Comparison of ENCODE assay signal across 26 cellular contexts in the genomic region with DNA sequence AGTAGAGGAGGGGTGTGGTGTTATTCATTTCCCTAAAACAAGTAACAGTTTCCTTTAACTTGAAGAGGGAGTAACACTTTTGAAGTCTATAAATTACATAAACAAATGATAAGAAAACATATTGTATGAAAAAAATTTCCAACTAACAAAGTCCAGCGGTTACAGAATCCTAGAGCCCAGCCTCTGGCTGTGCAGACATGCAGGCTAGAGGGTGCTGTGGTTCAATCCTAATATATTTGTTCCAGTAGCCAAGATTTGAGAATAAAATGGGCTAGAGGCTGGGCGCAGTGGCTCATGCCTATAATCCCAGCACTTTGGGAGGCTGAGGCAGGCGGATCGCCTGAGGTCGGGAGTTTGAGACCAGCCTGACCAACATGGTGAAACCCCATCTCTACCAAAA. TPM values are rescaled to one million over a fixed set of nuclear protein-coding genes. Genes with fewer than 3 reads are reported as not detected.
DNase-seq lines count a peak whose midpoint lies in the region; ATAC-seq, FAIRE-seq and TF ChIP-seq lines count a peak whose summit lies in the region.
"Had no signal": no experiment of that assay in that cellular context is flagged by ENCODE, and none has a peak within 500 bp of the region (broad histone marks: within the 10 kb centered on the region; RNA-seq: fewer than 3 reads in every experiment).

No MANE protein-coding gene starts in this region.

- H3K4me2 ChIP-seq in SK-N-SH: no peak overlapping the region
- no peak overlapping the region for H3K4me2 ChIP-seq in K562 (ENCODE audit: insufficient read depth, low read length)

- no peak overlapping the region for H3K4me3 Mint-ChIP-seq in activated CD8-positive, alpha-beta T cell treated with anti-CD3 and anti-CD28 coated beads, Interleukin-2, amount 10 ng/mL, durations not matched to agents 7 days and 5 days
- H3K4me3 Mint-ChIP-seq: activated naive CD4-positive, alpha-beta T cell treated with anti-CD3 and anti-CD28 coated beads, Interleukin-2, amount 10 ng/mL, durations not matched to agents 7 days and 5 days; activated T-cell treated with anti-CD3 and anti-CD28 coated beads, Interleukin-2, amount 50 U/mL, for 72 hours; neural crest cell had no signal

- H3K27me3 ChIP-seq in SK-N-SH (ENCODE audit: insufficient read depth) (no peaks in the 10 kb centered on the region), K562 (ENCODE audit: control insufficient read depth in 2 of 2, insufficient read depth in 2 of 2, low read length in 2 of 2) (no peaks in the 10 kb centered on the region), psoas muscle (ENCODE audit: insufficient read depth in 3 of 3, low read length in 2 of 3) (no peaks in the 10 kb centered on the region)
- H3K27me3 ChIP-seq: ascending aorta, BE2C, gastroesophageal sphincter, spleen, stomach had no signal

- H3K79me2 ChIP-seq in SK-N-SH (ENCODE audit: insufficient read depth) (no peaks in the 10 kb centered on the region), K562 (ENCODE audit: control insufficient read depth, insufficient read depth, low read length) (no peaks in the 10 kb centered on the region)

- H3K9me1 ChIP-seq in K562 (ENCODE audit: control insufficient read depth, insufficient read depth, low read length): no peaks in the 10 kb centered on the region

- H3K9me3 Mint-ChIP-seq in activated CD8-positive, alpha-beta T cell treated with anti-CD3 and anti-CD28 coated beads, Interleukin-2, amount 10 ng/mL, durations not matched to agents 7 days and 5 days (ENCODE audit: insufficient read depth): no peaks in the 10 kb centered on the region
- H3K9me3 Mint-ChIP-seq: activated naive CD4-positive, alpha-beta T cell treated with anti-CD3 and anti-CD28 coated beads, Interleukin-2, amount 10 ng/mL, durations not matched to agents 7 days and 5 days; neural crest cell had no signal

- TF ChIP-seq CTCF in SK-N-SH (IDR thresholded peaks at IDR 0.05): no peak
- TF ChIP-seq CTCF in K562 (IDR thresholded peaks at IDR 0.05 in 2 of 3, conservative IDR thresholded peaks at IDR 0.05 in 1 of 3; ENCODE audit: insufficient read depth in 2 of 3, low read depth in 1 of 3, low read length in 3 of 3): peak; percentile 9 to 41 (median 29); a peak in 4 of 6 replicates
- peak; percentile 8 for TF ChIP-seq CTCF in psoas muscle (IDR thresholded peaks at IDR 0.05)

- H3K4me1 ChIP-seq in SK-N-SH (ENCODE audit: control insufficient read depth in 1 of 2, insufficient read depth in 2 of 2, low read depth in 1 of 2, low read length in 1 of 2) (no peaks in the 10 kb centered on the region), K562 (replicated peaks in 1 of 2; ENCODE audit: control insufficient read depth in 2 of 2, insufficient read depth in 2 of 2, low read length in 2 of 2) (no peaks in the 10 kb centered on the region), psoas muscle (peaks cover 5% of the 10 kb centered on the region)
- H3K4me1 ChIP-seq: ascending aorta, BE2C, gastroesophageal sphincter had no signal

- no peaks in the 10 kb centered on the region for H3K36me3 ChIP-seq in SK-N-SH (replicated peaks in 1 of 2; ENCODE audit: control insufficient read depth in 1 of 2, insufficient read depth in 2 of 2, low read length in 1 of 2)
- no peaks in the 10 kb centered on the region for H3K36me3 ChIP-seq in K562 (ENCODE audit: control insufficient read depth, insufficient read depth, low read length)
- H3K36me3 ChIP-seq in psoas muscle (ENCODE audit: insufficient read depth in 1 of 2, low read depth in 1 of 2): no peaks in the 10 kb centered on the region
- H3K36me3 ChIP-seq: ascending aorta, BE2C, gastroesophageal sphincter, spleen, stomach had no signal

- POLR2A ChIA-PET in SK-N-SH (lab: Yijun Ruan, JAX): no interaction called here
- POLR2A ChIA-PET in K562 (lab: Yijun Ruan, JAX): interaction anchor here (1.2 kb wide), 1 partner anchor 13 kb away, joined by 3 read pairs; no protein-coding TSS in a partner anchor
- POLR2A ChIA-PET in activated CD8-positive, alpha-beta T cell treated with anti-CD3 and anti-CD28 coated beads, Interleukin-2, amount 10 ng/mL, durations not matched to agents 7 days and 5 days (lab: Charles Lee): no interaction called here

- CTCF ChIA-PET in SK-N-SH (lab: Yijun Ruan, JAX) (no interaction called here), K562 (lab: Yijun Ruan, JAX; ENCODE audit: low intra/inter-chr PET ratio) (interaction anchor here (0.7 kb wide), 1 partner anchor 355 kb away, joined by 3 read pairs; no protein-coding TSS in a partner anchor)
- CTCF ChIA-PET in activated CD8-positive, alpha-beta T cell treated with anti-CD3 and anti-CD28 coated beads, Interleukin-2, amount 10 ng/mL, durations not matched to agents 7 days and 5 days (lab: Charles Lee): no interaction called here

- H3K9me3 ChIP-seq in SK-N-SH (no peaks in the 10 kb centered on the region), K562 (replicated peaks; ENCODE audit: control insufficient read depth, insufficient read depth, low read depth, low read length) (no peaks in the 10 kb centered on the region), psoas muscle (no peaks in the 10 kb centered on the region)
- H3K9me3 ChIP-seq: ascending aorta, BE2C, gastroesophageal sphincter, stomach had no signal

- no peak for FAIRE-seq in K562 (lab: Jason Lieb, UNC)
- FAIRE-seq: H1 had no signal

- no peak for TF ChIP-seq EP300 in SK-N-SH (IDR thresholded peaks at IDR 0.05; ENCODE audit: borderline replicate concordance in 1 of 2, low read depth in 1 of 2, low read length in 1 of 2)
- TF ChIP-seq EP300 in K562 (IDR thresholded peaks at IDR 0.05; ENCODE audit: low read length): no peak

- H3K4me3 ChIP-seq in SK-N-SH (ENCODE audit: low read depth in 2 of 2, low read length in 1 of 2) (no peak overlapping the region), K562 (no peak overlapping the region), psoas muscle (no peak overlapping the region)
- H3K4me3 ChIP-seq: ascending aorta, gastroesophageal sphincter, spleen, stomach had no signal

- in situ Hi-C loops in K562 (cut with MboI): loop anchor here (25.0 kb wide), 1 partner anchor 564 kb away; the partner anchor contains the start of gene MSTN

- H3K9me2 ChIP-seq in SK-N-SH: no peaks in the 10 kb centered on the region

- H4K20me1 ChIP-seq in SK-N-SH (ENCODE audit: insufficient read depth) (no peaks in the 10 kb centered on the region), K562 (replicated peaks; ENCODE audit: control insufficient read depth, insufficient read depth, low read length) (no peaks in the 10 kb centered on the region)

- WGBS in SK-N-SH (ENCODE audit: low lambda C conversion rate): 88% methylated on average over 5 of the region's 5 CpGs
- WGBS in K562 (ENCODE audit: insufficient coverage, low coverage, missing lambda C conversion rate): 57% methylated on average over 5 of the region's 5 CpGs
- 83 to 97% (median 87%) methylated on average over 5 of the region's 5 CpGs for WGBS in psoas muscle, 3 donors

- H3K27me3 Mint-ChIP-seq in activated CD8-positive, alpha-beta T cell treated with anti-CD3 and anti-CD28 coated beads, Interleukin-2, amount 10 ng/mL, durations not matched to agents 7 days and 5 days (ENCODE audit: low read depth): peaks cover 6% of the 10 kb centered on the region

- no peaks in the 10 kb centered on the region for H3K4me1 Mint-ChIP-seq in activated CD8-positive, alpha-beta T cell treated with anti-CD3 and anti-CD28 coated beads, Interleukin-2, amount 10 ng/mL, durations not matched to agents 7 days and 5 days (ENCODE audit: low read depth)
- H3K4me1 Mint-ChIP-seq: activated naive CD4-positive, alpha-beta T cell treated with anti-CD3 and anti-CD28 coated beads, Interleukin-2, amount 10 ng/mL, durations not matched to agents 7 days and 5 days; neural crest cell had no signal

- H2AFZ ChIP-seq in SK-N-SH (ENCODE audit: low read depth) (no peak overlapping the region), K562 (ENCODE audit: low read depth, low read length) (0 out of 2 replicates have a peak overlapping the region, but pooled peaks have one; percentile 3)

- no peaks in the 10 kb centered on the region for H3F3A ChIP-seq in SK-N-SH (replicated peaks; ENCODE audit: insufficient read depth)

- no peaks in the 10 kb centered on the region for H3K36me3 Mint-ChIP-seq in activated CD8-positive, alpha-beta T cell treated with anti-CD3 and anti-CD28 coated beads, Interleukin-2, amount 10 ng/mL, durations not matched to agents 7 days and 5 days (ENCODE audit: low read depth)
- H3K36me3 Mint-ChIP-seq: activated naive CD4-positive, alpha-beta T cell treated with anti-CD3 and anti-CD28 coated beads, Interleukin-2, amount 10 ng/mL, durations not matched to agents 7 days and 5 days had no signal

- no peak for TF ChIP-seq RAD21 in SK-N-SH (IDR thresholded peaks at IDR 0.05; ENCODE audit: low read length)
- TF ChIP-seq RAD21 in K562 (CRISPR knock-in tag; conservative IDR thresholded peaks at IDR 0.05 in 1 of 2, IDR thresholded peaks at IDR 0.05 in 1 of 2): peak in 1 of 2 experiments; percentile 54; a peak in 3 of 4 replicates

- DNase-seq in SK-N-SH (no peak), K562 (ENCODE audit: extremely low read depth in 1 of 4, low spot score in 3 of 4) (no peak), left ventricle myocardium superior (no peak), psoas muscle (no peak), NCI-H1048 (lab: John Stamatoyannopoulos, UW) (no peak), substantia nigra (lab: John Stamatoyannopoulos, UW) (no peak)
- no peak for DNase-seq in activated CD8-positive, alpha-beta T cell treated with anti-CD3 and anti-CD28 coated beads, Interleukin-2, amount 10 ng/mL, durations not matched to agents 7 days and 5 days
- DNase-seq: 8988T; activated CD4-positive, alpha-beta T cell treated with anti-CD3 and anti-CD28 coated beads for 1 hour; activated naive CD4-positive, alpha-beta T cell treated with anti-CD3 and anti-CD28 coated beads, Interleukin-2, amount 10 ng/mL, durations not matched to agents 7 days and 5 days; activated T-cell treated with anti-CD3 and anti-CD28 coated beads, Interleukin-2, amount 50 U/mL, for 72 hours; BE2C; COR-L47; DND-41; midbrain; NCI-H1417; NCI-H2107; NCI-H510A; spleen; stomach; T-helper 9 cell had no signal

- intact Hi-C loops in K562 (cut with micrococcal nuclease): loop anchor here (1.0 kb wide), 1 partner anchor 131 kb away; no protein-coding TSS in a partner anchor
- intact Hi-C loops in left ventricle myocardium superior (cut with micrococcal nuclease): no loop called here
- intact Hi-C loops in psoas muscle (cut with DNase I): loop anchor here in 1 of 2 donors (5.0 kb wide), 1 partner anchor 49 kb away; no protein-coding TSS in a partner anchor

- no peak overlapping the region for H3K27ac ChIP-seq in SK-N-SH (ENCODE audit: low read depth in 2 of 2, low read length in 1 of 2)
- no peak overlapping the region for H3K27ac ChIP-seq in K562 (ENCODE audit: extremely low read depth, low read depth, low read length)
- H3K27ac ChIP-seq in psoas muscle: no peak overlapping the region
- H3K27ac ChIP-seq in substantia nigra (ENCODE audit: low read depth, low read length, poor library complexity, severe bottlenecking): no peak overlapping the region
- H3K27ac ChIP-seq: ascending aorta, gastroesophageal sphincter, spleen, stomach had no signal

- H3K9ac ChIP-seq in SK-N-SH (no peak overlapping the region), K562 (ENCODE audit: insufficient read depth in 1 of 2, low read depth in 2 of 2, low read length in 2 of 2) (no peak overlapping the region)

- no peak overlapping the region for H3K27ac Mint-ChIP-seq in activated CD8-positive, alpha-beta T cell treated with anti-CD3 and anti-CD28 coated beads, Interleukin-2, amount 10 ng/mL, durations not matched to agents 7 days and 5 days
- H3K27ac Mint-ChIP-seq: activated naive CD4-positive, alpha-beta T cell treated with anti-CD3 and anti-CD28 coated beads, Interleukin-2, amount 10 ng/mL, durations not matched to agents 7 days and 5 days; activated T-cell treated with anti-CD3 and anti-CD28 coated beads, Interleukin-2, amount 50 U/mL, for 72 hours had no signal

- BruUV-seq in K562 (replicated peaks; lab: Mats Ljungman, UMichigan): no TSS peak

- ATAC-seq in SK-N-SH treated with all-trans-retinoic acid at 6 μM for 48 hours (0 out of 3 replicates have a peak, but pooled peaks have one; percentile 40), K562 (peak; percentile 77), left ventricle myocardium superior (peak; percentile 46), psoas muscle (no peak)
- ATAC-seq in activated CD8-positive, alpha-beta T cell treated with anti-CD3 and anti-CD28 coated beads, Interleukin-2, amount 10 ng/mL, durations not matched to agents 7 days and 5 days: no peak
- ATAC-seq: activated T-cell treated with anti-CD3 and anti-CD28 coated beads, Interleukin-2, amount 50 U/mL, for 72 hours; gastroesophageal sphincter had no signal

- TF ChIP-seq POLR2A in K562 (conservative IDR thresholded peaks at IDR 0.05): no peak

RNA-seq across cellular contexts. Expression of gene WDR75, which starts 56.9 kb away (rescaled TPM):
- polyA plus RNA-seq in SK-N-SH (2012; rRNA removed) (25.6 and 37.4 TPM in 2 replicates), K562 (2011; rRNA removed) (71.7 and 104 TPM in 2 replicates), K562 (2014; fragmentation: Illumina TruSeq; extraction: Trizol) (90.9 and 146 TPM in 2 replicates), K562 (2014; fragmentation: Nextera tagmentation; extraction: Ambion mirVana) (100 to 1,000 TPM in 1 of 2 experiments, 10 to 100 TPM in 1; 66.3 to 111 TPM), K562 (2014; rRNA removed) (60.4 and 68.9 TPM in 2 replicates), psoas muscle (10 to 100 TPM in 2 of 3 donors, 1 to 10 TPM in 1; 9.2 to 16.7 (median 10.8) TPM)
- polyA plus RNA-seq in SK-N-SH (2012; cell fraction: cytosol; rRNA removed): 31.5 and 35.6 TPM in 2 replicates
- 40.2 and 84.1 TPM in 2 replicates for polyA plus RNA-seq in SK-N-SH (2012; cell fraction: nucleus; rRNA removed)
- 71.2 and 129 TPM in 2 replicates for total RNA-seq in K562 (2011; cell fraction: chromatin; rRNA removed; ENCODE audit: low replicate concordance)
- total RNA-seq in K562 (2011; cell fraction: nucleolus; rRNA removed): 59.6 and 96.4 TPM in 2 replicates
- 83.7 and 87.0 TPM in 2 replicates for total RNA-seq in K562 (2011; cell fraction: nucleoplasm; rRNA removed)
- total RNA-seq in K562 (2014; rRNA removed) (50.9 and 59.6 TPM in 2 replicates), K562 (2014; rRNA removed; fragmentation: Illumina TruSeq; extraction: Trizol) (81.4 and 91.9 TPM in 2 replicates), K562 (2015; rRNA removed; fragmentation: Illumina TruSeq; extraction: Trizol) (71.7 and 76.4 TPM in 2 replicates), K562 (2021) (54.2 and 59.1 TPM in 2 replicates), left ventricle myocardium superior (15.1 TPM), psoas muscle (10 to 100 TPM; 17.4 to 20.3 (median 18.6) TPM)
- polyA plus RNA-seq in K562 (2011; cell fraction: cytosol; rRNA removed): 21.9 and 26.6 TPM in 2 replicates
- 140 and 156 TPM in 2 replicates for polyA plus RNA-seq in K562 (2011; cell fraction: nucleus; rRNA removed)
- polyA plus RNA-seq in K562 (2012): 25.7 and 120 TPM in 2 replicates
- 97.3 and 100 TPM in 2 replicates for polyA minus RNA-seq in K562 (2011; rRNA and poly(A)+ RNA removed)
- 19.5 and 28.0 TPM in 2 replicates for polyA minus RNA-seq in K562 (2011; cell fraction: cytosol; rRNA and poly(A)+ RNA removed)
- 96.5 and 115 TPM in 2 replicates for polyA minus RNA-seq in K562 (2011; cell fraction: nucleus; rRNA and poly(A)+ RNA removed)
- total RNA-seq in activated CD8-positive, alpha-beta T cell treated with anti-CD3 and anti-CD28 coated beads, Interleukin-2, amount 10 ng/mL, durations not matched to agents 7 days and 5 days: 10 to 100 TPM; 42.8 to 44.2 TPM

Comparison
In these comparisons a context has a peak if more than half of its experiments do, and no peak if none do; other contexts are left out.
1. ATAC-seq: peak in SK-N-SH treated with all-trans-retinoic acid at 6 μM for 48 hours (single experiment), K562 (single experiment) and left ventricle myocardium superior (single experiment); none in psoas muscle (0 of 4) and activated CD8-positive, alpha-beta T cell treated with anti-CD3 and anti-CD28 coated beads, Interleukin-2, amount 10 ng/mL, durations not matched to agents 7 days and 5 days (single experiment).